ENCODE assay signal across 8 cellular contexts in genomic region chr9:26893030-26893676, GRCh38. TPM values are rescaled to one million over a fixed set of nuclear protein-coding genes. Genes with fewer than 3 reads are reported as not detected.
DNase-seq lines count a peak whose midpoint lies in the region; ATAC-seq and TF ChIP-seq lines count a peak whose summit lies in the region.

No MANE protein-coding gene starts in this region.

- H3K27me3 ChIP-seq in GM06990 (replicated peaks; ENCODE audit: control insufficient read depth, insufficient read depth, low read length) (no peaks in the 10 kb centered on the region), OCI-LY1 (ENCODE audit: insufficient read depth, low read length) (no peaks in the 10 kb centered on the region), prostate gland (replicated peaks; ENCODE audit: insufficient read depth) (no peaks in the 10 kb centered on the region)

- H3K4me3 ChIP-seq in GM06990 (replicated peaks; ENCODE audit: low read depth, low read length) (peak overlapping the region; percentile 99), OCI-LY1 (ENCODE audit: low read depth, low read length, poor library complexity, severe bottlenecking) (peak overlapping the region; percentile 94), epithelial cell of esophagus (ENCODE audit: low read length) (peak overlapping the region; percentile 97), prostate gland (peak overlapping the region; percentile 84 to 100)

- peak overlapping the region; percentile 93 for H3K9ac ChIP-seq in OCI-LY1 (ENCODE audit: low read length)

- peak overlapping the region; percentile 84 for H3K27ac ChIP-seq in OCI-LY1 (ENCODE audit: low read depth, low read length, poor library complexity, severe bottlenecking)
- peak overlapping the region; percentile 93 to 97 for H3K27ac ChIP-seq in prostate gland

- H3K4me1 ChIP-seq in OCI-LY1 (ENCODE audit: insufficient read depth, low read length, severe bottlenecking) (peaks cover 36% of the 10 kb centered on the region), prostate gland (replicated peaks) (peaks cover 3% of the 10 kb centered on the region)

- no peak for TF ChIP-seq POLR2A in prostate gland (IDR thresholded peaks at IDR 0.05)

- H3F3A ChIP-seq in OCI-LY1 (ENCODE audit: insufficient read depth, low read length) = no peaks in the 10 kb centered on the region

- no peak for TF ChIP-seq CTCF in GM06990 (IDR thresholded peaks at IDR 0.05; ENCODE audit: insufficient read depth, low read length, poor library complexity, severe bottlenecking)
- TF ChIP-seq CTCF in OCI-LY1 (IDR thresholded peaks at IDR 0.05; ENCODE audit: low read length) = no peak
- no peak for TF ChIP-seq CTCF in epithelial cell of esophagus (IDR thresholded peaks at IDR 0.05; ENCODE audit: insufficient read depth, low read depth, low read length, missing control alignments)
- TF ChIP-seq CTCF in prostate gland (IDR thresholded peaks at IDR 0.05) = no peak

- intact Hi-C loops in prostate gland (cut with DNase I) = loop anchor here (2.0 to 5.0 kb wide), 3 partner anchors 54 to 679 kb away; partner anchors contain the start of genes C9orf72 and PLAA

- H3K9me3 ChIP-seq in OCI-LY1 (ENCODE audit: low read length) (no peaks in the 10 kb centered on the region), prostate gland (no peaks in the 10 kb centered on the region)

- no peaks in the 10 kb centered on the region for H4K20me1 ChIP-seq in OCI-LY1 (ENCODE audit: insufficient read depth, low read length)

- H3K36me3 ChIP-seq in GM06990 (ENCODE audit: control insufficient read depth, insufficient read depth, low read length) = no peaks in the 10 kb centered on the region
- peaks cover 14% of the 10 kb centered on the region for H3K36me3 ChIP-seq in OCI-LY1 (ENCODE audit: insufficient read depth, low read length)
- H3K36me3 ChIP-seq in prostate gland = no peaks in the 10 kb centered on the region

- ATAC-seq in GM19328 (IDR thresholded peaks at IDR 0.05; ENCODE audit: unreplicated experiment) (no peak), HG02763 (IDR thresholded peaks at IDR 0.05; ENCODE audit: unreplicated experiment) (no peak), HG03354 (IDR thresholded peaks at IDR 0.05; ENCODE audit: poor library complexity, severe bottlenecking, unreplicated experiment) (no peak), GM19035 (IDR thresholded peaks at IDR 0.05; ENCODE audit: unreplicated experiment) (no peak)

- peak overlapping the region; percentile 64; the same call in 1 of the 2 replicates for H2AFZ ChIP-seq in OCI-LY1 (ENCODE audit: low read length)

- peaks cover 40% of the 10 kb centered on the region for H3K79me2 ChIP-seq in OCI-LY1 (ENCODE audit: insufficient read depth, low read length)

- no peaks in the 10 kb centered on the region for H3K9me2 ChIP-seq in OCI-LY1 (ENCODE audit: low read depth, low read length)

- no peak for DNase-seq in GM06990 (ENCODE audit: extremely low read depth, insufficient read length)
- DNase-seq in epithelial cell of esophagus (ENCODE audit: low read depth) = no peak
- no peak for DNase-seq in prostate gland (ENCODE audit: low spot score)

- WGBS in prostate gland = 6% methylated on average over 7 of the region's 7 CpGs

- peak overlapping the region; percentile 85 for H3K4me2 ChIP-seq in OCI-LY1 (ENCODE audit: low read length)

RNA-seq across cellular contexts. Expression of gene CAAP1, which starts 0.6 kb away (rescaled TPM):
- total RNA-seq in prostate gland = 10 to 100 TPM; 20.4 to 20.8 TPM

RNA-seq across cellular contexts. Expression of gene PLAA, which starts 53.9 kb away (rescaled TPM):
- 10 to 100 TPM; 24.3 to 36.5 TPM for total RNA-seq in prostate gland
